Comparison of ENCODE assay signal across 27 cellular contexts in the genomic region with DNA sequence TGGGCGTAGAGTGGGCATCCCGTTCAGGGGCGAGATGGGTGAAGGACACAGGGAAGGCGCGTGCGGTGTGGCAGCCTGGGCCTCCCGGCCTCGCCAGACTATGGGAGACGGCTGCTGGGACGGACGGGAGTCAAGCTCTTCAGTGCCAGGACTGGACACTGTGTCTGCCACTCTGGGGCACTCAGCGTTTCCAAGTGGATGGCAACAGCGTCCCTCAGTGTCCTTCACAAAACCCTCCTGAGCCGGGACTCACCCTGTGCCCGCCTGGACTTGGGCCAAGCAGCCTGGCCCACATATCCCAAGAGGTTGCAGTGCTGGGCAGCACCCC. TPM values are rescaled to one million over a fixed set of nuclear protein-coding genes. Genes with fewer than 3 reads are reported as not detected.
DNase-seq lines count a peak whose midpoint lies in the region; ATAC-seq, FAIRE-seq and TF ChIP-seq lines count a peak whose summit lies in the region.
"Had no signal": no experiment of that assay in that cellular context is flagged by ENCODE, and none has a peak within 500 bp of the region (broad histone marks: within the 10 kb centered on the region; RNA-seq: fewer than 3 reads in every experiment).

No MANE protein-coding gene starts in this region.

- H3K9ac ChIP-seq in SK-N-SH (no peak overlapping the region), neural progenitor cell (no peak overlapping the region)

- H3K4me3 ChIP-seq in SK-N-SH (ENCODE audit: low read depth in 2 of 2, low read length in 1 of 2) (no peak overlapping the region), neural progenitor cell (no peak overlapping the region)

- CTCF ChIA-PET in GM10248 (lab: Yijun Ruan, JAX), result no interaction called here
- CTCF ChIA-PET in SK-N-SH (lab: Yijun Ruan, JAX), result interaction anchor here (0.7 to 2.2 kb wide), 4 partner anchors 14 to 57 kb away, joined by 3 to 7 read pairs (median 5); no protein-coding TSS in a partner anchor

- peak overlapping the region; percentile 33 for H3K4me3 Mint-ChIP-seq in neural progenitor cell
- H3K4me3 Mint-ChIP-seq: activated CD8-positive, alpha-beta T cell treated with anti-CD3 and anti-CD28 coated beads for 36 hours; activated naive CD4-positive, alpha-beta T cell treated with anti-CD3 and anti-CD28 coated beads, Interleukin-2, amount 50 U/mL, for 24 hours; activated T-cell treated with anti-CD3 and anti-CD28 coated beads, Interleukin-2, amount 50 U/mL, for 24 hours; dendritic cell treated with granulocyte-macrophage colony-stimulating factor and Interleukin-4, amounts not matched to agents 40 ng/mL and 50 ng/mL, for 4 days; neural crest cell; stimulated activated memory B cell treated with anti-CD40 and anti-IgM and Interleukin-4, amounts not matched to agents 10 μg/mL and 1 μg/mL and 100 μg/mL, for 72 hours had no signal

- H3K36me3 Mint-ChIP-seq in neural progenitor cell, result no peaks in the 10 kb centered on the region
- H3K36me3 Mint-ChIP-seq: activated naive CD4-positive, alpha-beta T cell treated with anti-CD3 and anti-CD28 coated beads, Interleukin-2, amount 50 U/mL, for 24 hours; brain; stimulated activated memory B cell treated with anti-CD40 and anti-IgM and Interleukin-4, amounts not matched to agents 10 μg/mL and 1 μg/mL and 100 μg/mL, for 72 hours had no signal

- WGBS in SK-N-SH (ENCODE audit: low lambda C conversion rate), result 32% methylated on average over 6 of the region's 15 CpGs

- no peak for TF ChIP-seq POLR2A in H54 (IDR thresholded peaks at IDR 0.05; ENCODE audit: low read depth, low read length)

- H3K27me3 ChIP-seq in SK-N-SH (ENCODE audit: insufficient read depth), result peaks cover 18% of the 10 kb centered on the region; the same call in 1 of the 2 replicates
- peaks cover 73% of the 10 kb centered on the region for H3K27me3 ChIP-seq in neural progenitor cell

- H3K79me2 ChIP-seq in SK-N-SH (ENCODE audit: insufficient read depth) (no peaks in the 10 kb centered on the region), neural progenitor cell (ENCODE audit: low read depth) (no peaks in the 10 kb centered on the region)

- DNase-seq in GM10248 (ENCODE audit: extremely low spot score), result peak; percentile 16
- peak; percentile 65 for DNase-seq in SK-N-SH
- DNase-seq in left ventricle myocardium superior, result peak; percentile 53
- no peak for DNase-seq in neural progenitor cell (ENCODE audit: low spot score)
- DNase-seq in hepatic stellate cell (ENCODE audit: low spot score), result no peak
- DNase-seq in H54 (ENCODE audit: insufficient read length, low spot score), result no peak
- DNase-seq: activated CD8-positive, alpha-beta T cell treated with anti-CD3 and anti-CD28 coated beads for 36 hours; activated T-cell treated with anti-CD3 and anti-CD28 coated beads, Interleukin-2, amount 50 U/mL, for 24 hours; gastrocnemius medialis; KG1; mesenchymal stem cell; NCI-H1092; NCI-H2081; SIG-M5; stimulated activated CD4-positive, alpha-beta T cell treated with anti-CD3 and anti-CD28 coated beads, Interleukin-15, amount 100 ng/mL, for 24 hours; T-helper 2 cell; trophoblast cell; WERI-Rb-1 had no signal

- TF ChIP-seq CTCF in GM10248 (IDR thresholded peaks at IDR 0.05; ENCODE audit: control extremely low read depth, extremely low read depth, low read depth, missing control alignments) (no peak), SK-N-SH (IDR thresholded peaks at IDR 0.05) (no peak), neural progenitor cell (IDR thresholded peaks at IDR 0.05) (no peak)

- no peaks in the 10 kb centered on the region for H3K9me3 ChIP-seq in SK-N-SH
- no peaks in the 10 kb centered on the region for H3K9me3 ChIP-seq in neural progenitor cell (ENCODE audit: low read depth)
- H3K9me3 ChIP-seq: gastrocnemius medialis had no signal

- H3K4me1 Mint-ChIP-seq in neural progenitor cell, result peaks cover 14% of the 10 kb centered on the region

- no peak for TF ChIP-seq RAD21 in SK-N-SH (IDR thresholded peaks at IDR 0.05; ENCODE audit: low read length)

- no peaks in the 10 kb centered on the region for H3K9me2 ChIP-seq in SK-N-SH

- no peak for FAIRE-seq in H54 (lab: Jason Lieb, UNC)

- H3K9me3 Mint-ChIP-seq in neural progenitor cell, result peaks cover 2% of the 10 kb centered on the region
- H3K9me3 Mint-ChIP-seq: activated CD8-positive, alpha-beta T cell treated with anti-CD3 and anti-CD28 coated beads for 36 hours; activated naive CD4-positive, alpha-beta T cell treated with anti-CD3 and anti-CD28 coated beads, Interleukin-2, amount 50 U/mL, for 24 hours; activated T-cell treated with anti-CD3 and anti-CD28 coated beads, Interleukin-2, amount 50 U/mL, for 24 hours; brain; CD8-positive, alpha-beta memory T cell; dendritic cell treated with granulocyte-macrophage colony-stimulating factor and Interleukin-4, amounts not matched to agents 40 ng/mL and 50 ng/mL, for 4 days; neural crest cell; stimulated activated memory B cell treated with anti-CD40 and anti-IgM and Interleukin-4, amounts not matched to agents 10 μg/mL and 1 μg/mL and 100 μg/mL, for 72 hours had no signal

- H2AFZ ChIP-seq in SK-N-SH (ENCODE audit: low read depth), result no peak overlapping the region
- H2AFZ ChIP-seq in neural progenitor cell (replicated peaks), result no peak overlapping the region

- H4K20me1 ChIP-seq in SK-N-SH (ENCODE audit: insufficient read depth), result no peaks in the 10 kb centered on the region
- no peaks in the 10 kb centered on the region for H4K20me1 ChIP-seq in neural progenitor cell (ENCODE audit: low read depth)

- no peak for TF ChIP-seq EP300 in SK-N-SH (IDR thresholded peaks at IDR 0.05; ENCODE audit: borderline replicate concordance in 1 of 2, low read depth in 1 of 2, low read length in 1 of 2)

- intact Hi-C loops in left ventricle myocardium superior (cut with micrococcal nuclease), result no loop called here

- POLR2A ChIA-PET in GM10248 (lab: Yijun Ruan, JAX) (no interaction called here), SK-N-SH (lab: Yijun Ruan, JAX) (no interaction called here)

- H3K27me3 Mint-ChIP-seq in neural progenitor cell (ENCODE audit: insufficient read depth, low read depth), result peaks cover 19% of the 10 kb centered on the region

- H3K36me3 ChIP-seq in SK-N-SH (replicated peaks in 1 of 2; ENCODE audit: control insufficient read depth in 1 of 2, insufficient read depth in 2 of 2, low read length in 1 of 2) (no peaks in the 10 kb centered on the region), neural progenitor cell (no peaks in the 10 kb centered on the region)
- H3K36me3 ChIP-seq: gastrocnemius medialis, WERI-Rb-1 had no signal

- peaks cover 6% of the 10 kb centered on the region for H3F3A ChIP-seq in SK-N-SH (replicated peaks; ENCODE audit: insufficient read depth)
- H3F3A ChIP-seq in neural progenitor cell (ENCODE audit: low read depth), result no peaks in the 10 kb centered on the region

- ATAC-seq in left ventricle myocardium superior, result peak; percentile 58
- no peak for ATAC-seq in HG02852 (IDR thresholded peaks at IDR 0.05; ENCODE audit: unreplicated experiment)
- no peak for ATAC-seq in HG02981 (IDR thresholded peaks at IDR 0.05; ENCODE audit: unreplicated experiment)
- ATAC-seq: activated CD8-positive, alpha-beta T cell treated with anti-CD3 and anti-CD28 coated beads for 36 hours; stimulated activated memory B cell treated with anti-CD40 and anti-IgM and Interleukin-4, amounts not matched to agents 10 μg/mL and 1 μg/mL and 100 μg/mL, for 72 hours had no signal

- H3K27ac ChIP-seq in SK-N-SH (ENCODE audit: low read depth in 2 of 2, low read length in 1 of 2), result no peak overlapping the region
- no peak overlapping the region for H3K27ac ChIP-seq in neural progenitor cell
- H3K27ac ChIP-seq: epithelial cell of prostate, gastrocnemius medialis, WERI-Rb-1 had no signal

- H3K27ac Mint-ChIP-seq in neural progenitor cell, result no peak overlapping the region
- H3K27ac Mint-ChIP-seq: activated CD8-positive, alpha-beta T cell treated with anti-CD3 and anti-CD28 coated beads for 36 hours; activated naive CD4-positive, alpha-beta T cell treated with anti-CD3 and anti-CD28 coated beads, Interleukin-2, amount 50 U/mL, for 24 hours; activated T-cell treated with anti-CD3 and anti-CD28 coated beads, Interleukin-2, amount 50 U/mL, for 24 hours; brain; CD8-positive, alpha-beta memory T cell; dendritic cell treated with granulocyte-macrophage colony-stimulating factor and Interleukin-4, amounts not matched to agents 40 ng/mL and 50 ng/mL, for 4 days; stimulated activated memory B cell treated with anti-CD40 and anti-IgM and Interleukin-4, amounts not matched to agents 10 μg/mL and 1 μg/mL and 100 μg/mL, for 72 hours had no signal

- peaks cover 4 to 11% of the 10 kb centered on the region in 2 experiments; a peak in 2 of 4 replicates for H3K4me1 ChIP-seq in SK-N-SH (ENCODE audit: control insufficient read depth in 1 of 2, insufficient read depth in 2 of 2, low read depth in 1 of 2, low read length in 1 of 2)
- peaks cover 12% of the 10 kb centered on the region for H3K4me1 ChIP-seq in neural progenitor cell

- H3K4me2 ChIP-seq in SK-N-SH, result no peak overlapping the region
- H3K4me2 ChIP-seq in neural progenitor cell, result peak overlapping the region; percentile 87

TF ChIP-seq in SK-N-SH, 30 proteins besides CTCF, POLR2A, EP300 and RAD21 (continues in another document):
- TF ChIP-seq JUND (IDR thresholded peaks at IDR 0.05), result no peak

RNA-seq across cellular contexts. Expression of a gene that starts 16.3 kb away (rescaled TPM):
- 1.7 and 1.9 TPM in 2 replicates for polyA plus RNA-seq in SK-N-SH (2012; rRNA removed)
- polyA plus RNA-seq in SK-N-SH (2012; cell fraction: cytosol; rRNA removed), result 0.62 and 1.3 TPM in 2 replicates
- polyA plus RNA-seq in SK-N-SH (2012; cell fraction: nucleus; rRNA removed), result 2.8 and 3.1 TPM in 2 replicates
- total RNA-seq in left ventricle myocardium superior (3.6 TPM), neural progenitor cell (ENCODE audit: low replicate concordance) (2.0 and 5.5 TPM in 2 replicates)
- total RNA-seq: CD8-positive, alpha-beta memory T cell had no signal
- polyA plus RNA-seq: CD8-positive, alpha-beta memory T cell had no signal

RNA-seq across cellular contexts. Expression of a gene that starts 33.9 kb away (rescaled TPM):
- polyA plus RNA-seq in SK-N-SH (2012; rRNA removed), result 236 and 268 TPM in 2 replicates
- polyA plus RNA-seq in SK-N-SH (2012; cell fraction: cytosol; rRNA removed), result 94.5 and 143 TPM in 2 replicates
- 855 and 923 TPM in 2 replicates for polyA plus RNA-seq in SK-N-SH (2012; cell fraction: nucleus; rRNA removed)
- total RNA-seq in left ventricle myocardium superior, result 99.3 TPM
- total RNA-seq in neural progenitor cell (ENCODE audit: low replicate concordance), result 164 and 378 TPM in 2 replicates

Comparison
In these comparisons a context has a peak if more than half of its experiments do, and no peak if none do; other contexts are left out.
1. DNase-seq: peak in GM10248 (single experiment), SK-N-SH (single experiment) and left ventricle myocardium superior (single experiment); none in neural progenitor cell (single experiment), hepatic stellate cell (single experiment) and H54 (single experiment).